ENCODE assay signal across 12 cellular contexts in the genomic region with DNA sequence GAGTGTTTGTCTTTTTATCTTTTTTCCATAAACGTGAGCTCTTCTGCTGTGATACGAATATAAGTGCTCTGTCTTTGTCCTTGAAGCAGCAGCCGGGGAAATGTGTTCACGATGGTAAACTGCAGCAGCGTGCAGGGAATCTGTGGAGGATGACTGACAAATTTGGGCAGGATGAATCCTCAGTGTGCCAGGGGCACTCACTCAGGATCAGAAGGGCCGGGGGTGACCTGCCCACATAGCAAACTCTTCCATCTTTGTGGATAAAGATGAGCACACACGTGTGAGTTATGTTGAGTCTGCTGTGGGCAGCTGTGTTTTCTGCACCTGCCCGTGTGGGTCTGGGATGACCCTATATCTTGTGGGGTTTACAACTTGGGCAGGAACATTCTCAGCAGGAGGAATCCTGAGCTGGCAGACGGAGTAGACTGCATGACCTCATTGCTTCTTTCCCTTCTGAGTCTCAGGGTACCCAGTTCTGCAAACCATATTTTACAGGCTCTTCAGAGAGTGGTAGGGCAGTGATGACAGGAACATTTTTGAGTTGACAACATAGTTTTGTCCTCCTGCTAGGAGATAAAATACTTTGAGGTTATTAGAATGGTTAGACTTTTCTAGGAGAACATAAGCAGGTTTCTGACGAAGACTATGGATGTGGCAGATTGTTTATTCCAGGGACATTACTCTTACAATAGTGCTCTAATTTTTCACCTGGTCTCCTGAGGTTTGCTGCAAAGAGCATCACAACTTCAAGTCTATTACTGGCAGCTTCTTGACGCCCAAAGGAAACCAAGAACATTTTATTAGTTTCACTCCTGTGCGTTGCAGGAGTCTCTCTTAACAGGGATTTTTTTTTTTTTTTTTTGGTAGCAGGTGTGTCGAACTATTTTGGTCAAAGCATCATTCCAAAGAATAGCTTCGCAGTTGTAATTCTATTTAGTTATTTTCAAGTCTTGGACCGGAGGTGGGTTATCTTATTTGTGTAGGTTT. TPM values are rescaled to one million over a fixed set of nuclear protein-coding genes. Genes with fewer than 3 reads are reported as not detected.
DNase-seq lines count a peak whose midpoint lies in the region; ATAC-seq and TF ChIP-seq lines count a peak whose summit lies in the region.
"Had no signal": no experiment of that assay in that cellular context is flagged by ENCODE, and none has a peak within 500 bp of the region (broad histone marks: within the 10 kb centered on the region; RNA-seq: fewer than 3 reads in every experiment).

No MANE protein-coding gene starts in this region.

- peaks cover 50% of the 10 kb centered on the region for H3K4me1 Mint-ChIP-seq in mesothelial cell of epicardium
- H3K4me1 Mint-ChIP-seq: stimulated activated naive B cell treated with anti-CD40 and anti-IgM and Interleukin-4, amounts not matched to agents 10 μg/mL and 1 μg/mL and 100 μg/mL, for 72 hours had no signal

- in situ Hi-C loops in brain microvascular endothelial cell (cut with HindIII; ENCODE audit: low pct_ligation_motif_present, low sequenced_read_pairs) = no loop called here

- H3K4me3 Mint-ChIP-seq in mesothelial cell of epicardium = peak overlapping the region; percentile 64
- H3K4me3 Mint-ChIP-seq: activated T-cell treated with anti-CD3 and anti-CD28 coated beads, Interleukin-2, amount 50 U/mL, for 24 hours; stimulated activated naive B cell treated with anti-CD40 and anti-IgM and Interleukin-4, amounts not matched to agents 10 μg/mL and 1 μg/mL and 100 μg/mL, for 72 hours had no signal

- WGBS in stomach, 5 donors = 49 to 57% (median 52%) methylated on average over 15 of the region's 15 CpGs

- TF ChIP-seq EP300 in stomach (IDR thresholded peaks at IDR 0.05) = no peak

- no peak for TF ChIP-seq POLR2A in stomach (IDR thresholded peaks at IDR 0.05)

- intact Hi-C loops in stomach (cut with DNase I; ENCODE audit: low total_unique reads) = no loop called here

- DNase-seq in NCI-H1105 (lab: John Stamatoyannopoulos, UW) (peak; percentile 12), brain microvascular endothelial cell (no peak), mesothelial cell of epicardium (ENCODE audit: low spot score in 2 of 2, unreplicated experiment in 2 of 2) (no peak), stomach (no peak)
- DNase-seq: activated CD4-positive, CD25-positive, alpha-beta regulatory T cell; activated T-cell treated with anti-CD3 and anti-CD28 coated beads, Interleukin-2, amount 50 U/mL, for 24 hours; NCI-H226; stimulated activated naive B cell treated with anti-CD40 and anti-IgM and Interleukin-4, amounts not matched to agents 10 μg/mL and 1 μg/mL and 100 μg/mL, for 72 hours had no signal

- peak overlapping the region; percentile 36 for H3K4me3 ChIP-seq in brain microvascular endothelial cell (ENCODE audit: low read depth, low read length)
- no peak overlapping the region for H3K4me3 ChIP-seq in stomach

- H3K4me1 ChIP-seq in stomach = peaks cover 0 to 6% (median 0%) of the 10 kb centered on the region in 4 donors

- H3K27me3 ChIP-seq in brain microvascular endothelial cell (replicated peaks) = no peaks in the 10 kb centered on the region
- H3K27me3 ChIP-seq in stomach = peaks cover 0 to 15% (median 7%) of the 10 kb centered on the region in 3 donors

- ATAC-seq in GM18870 (IDR thresholded peaks at IDR 0.05; ENCODE audit: unreplicated experiment) = no peak
- ATAC-seq in HG03520 (IDR thresholded peaks at IDR 0.05; ENCODE audit: unreplicated experiment) = no peak
- ATAC-seq: stimulated activated naive B cell treated with anti-CD40 and anti-IgM and Interleukin-4, amounts not matched to agents 10 μg/mL and 1 μg/mL and 100 μg/mL, for 72 hours had no signal

- H3K27me3 Mint-ChIP-seq in mesothelial cell of epicardium (ENCODE audit: low read depth) = peaks cover 26% of the 10 kb centered on the region

- H3K9me3 ChIP-seq in stomach = no peaks in the 10 kb centered on the region
- H3K9me3 ChIP-seq: neutrophil had no signal

- H3K27ac Mint-ChIP-seq in mesothelial cell of epicardium = no peak overlapping the region
- H3K27ac Mint-ChIP-seq: activated T-cell treated with anti-CD3 and anti-CD28 coated beads, Interleukin-2, amount 50 U/mL, for 24 hours; stimulated activated naive B cell treated with anti-CD40 and anti-IgM and Interleukin-4, amounts not matched to agents 10 μg/mL and 1 μg/mL and 100 μg/mL, for 72 hours had no signal

- no peaks in the 10 kb centered on the region for H3K36me3 Mint-ChIP-seq in mesothelial cell of epicardium
- H3K36me3 Mint-ChIP-seq: stimulated activated naive B cell treated with anti-CD40 and anti-IgM and Interleukin-4, amounts not matched to agents 10 μg/mL and 1 μg/mL and 100 μg/mL, for 72 hours had no signal

- TF ChIP-seq CTCF in brain microvascular endothelial cell (IDR thresholded peaks at IDR 0.05; ENCODE audit: low read depth, low read length, missing control alignments) = no peak
- no peak for TF ChIP-seq CTCF in mesothelial cell of epicardium (IDR thresholded peaks at IDR 0.05; ENCODE audit: unreplicated experiment)
- no peak for TF ChIP-seq CTCF in stomach (IDR thresholded peaks at IDR 0.05)

- H3K27ac ChIP-seq in brain microvascular endothelial cell = no peak overlapping the region
- H3K27ac ChIP-seq in temporal lobe (ENCODE audit: low read depth, low read length) = peak overlapping the region; percentile 81
- no peak overlapping the region for H3K27ac ChIP-seq in stomach
- H3K27ac ChIP-seq: neutrophil had no signal

- no peaks in the 10 kb centered on the region for H3K9me3 Mint-ChIP-seq in mesothelial cell of epicardium
- H3K9me3 Mint-ChIP-seq: activated T-cell treated with anti-CD3 and anti-CD28 coated beads, Interleukin-2, amount 50 U/mL, for 24 hours had no signal

- H3K36me3 ChIP-seq in brain microvascular endothelial cell (replicated peaks) = no peaks in the 10 kb centered on the region
- no peaks in the 10 kb centered on the region for H3K36me3 ChIP-seq in stomach
- H3K36me3 ChIP-seq: neutrophil had no signal

RNA-seq across cellular contexts. Expression of a gene that starts 0.9 kb away (rescaled TPM):
- 4.5 to 5.7 TPM (median 4.5 TPM) in 3 replicates for total RNA-seq in mesothelial cell of epicardium
- 72.8 TPM for total RNA-seq in temporal lobe
- under 1 TPM in 1 of 5 donors, not detected in 4; 0.37 TPM for total RNA-seq in stomach
- polyA plus RNA-seq in stomach = not detected

Comparison
In these comparisons a context has a peak if more than half of its experiments do, and no peak if none do; other contexts are left out.
1. RNA of a gene that starts 0.9 kb away (total RNA-seq): 72.8 TPM in temporal lobe (single experiment); 4.5 to 5.7 TPM in mesothelial cell of epicardium and 0.37 TPM in stomach; every median in the first group is over 10 times any median in the second.